ENCODE assay signal across 8 cellular contexts in the genomic region with DNA sequence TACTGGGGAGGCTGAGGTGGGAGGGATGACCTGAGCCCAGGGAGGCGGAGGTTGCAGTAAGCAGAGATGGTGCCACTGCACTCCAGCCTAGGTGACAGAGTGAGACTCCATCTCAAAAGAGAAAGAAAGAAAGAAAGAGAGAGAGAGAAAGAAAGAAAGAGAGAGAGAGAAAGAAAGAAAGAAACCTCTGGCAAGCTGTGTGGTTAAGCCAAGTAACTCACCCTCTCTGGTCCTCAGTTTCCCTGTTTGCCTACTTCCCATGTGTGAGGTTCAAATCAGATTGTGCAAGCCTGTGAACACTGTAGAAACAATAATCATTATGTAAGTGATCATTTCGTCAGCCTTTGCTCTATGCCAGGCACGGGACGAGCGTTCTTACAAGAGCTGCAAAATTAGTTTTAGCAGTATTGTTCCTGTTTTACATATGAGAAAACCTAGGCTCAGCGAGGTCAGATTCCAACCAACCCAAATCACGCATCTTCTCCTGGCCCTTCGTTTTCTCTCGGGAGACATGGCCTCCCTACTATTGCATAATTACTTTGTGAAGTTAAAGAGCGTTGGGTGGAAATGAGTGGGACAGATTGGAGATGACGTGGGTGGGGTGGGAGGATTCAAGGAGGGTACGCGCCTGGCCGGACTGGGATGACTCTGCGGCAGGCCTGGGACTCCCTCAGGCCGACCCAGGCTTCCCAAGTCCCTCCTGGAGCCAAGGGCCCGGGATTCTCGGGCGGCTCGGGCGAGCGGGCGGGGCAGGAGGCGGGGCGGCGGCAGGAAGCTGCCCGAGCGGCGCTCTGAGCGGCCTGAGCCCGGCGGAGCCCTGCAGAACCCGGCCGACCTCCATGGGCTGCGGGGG. TPM values are rescaled to one million over a fixed set of nuclear protein-coding genes. Genes with fewer than 3 reads are reported as not detected.
DNase-seq lines count a peak whose midpoint lies in the region; ATAC-seq and TF ChIP-seq lines count a peak whose summit lies in the region.

A gene with protein sequence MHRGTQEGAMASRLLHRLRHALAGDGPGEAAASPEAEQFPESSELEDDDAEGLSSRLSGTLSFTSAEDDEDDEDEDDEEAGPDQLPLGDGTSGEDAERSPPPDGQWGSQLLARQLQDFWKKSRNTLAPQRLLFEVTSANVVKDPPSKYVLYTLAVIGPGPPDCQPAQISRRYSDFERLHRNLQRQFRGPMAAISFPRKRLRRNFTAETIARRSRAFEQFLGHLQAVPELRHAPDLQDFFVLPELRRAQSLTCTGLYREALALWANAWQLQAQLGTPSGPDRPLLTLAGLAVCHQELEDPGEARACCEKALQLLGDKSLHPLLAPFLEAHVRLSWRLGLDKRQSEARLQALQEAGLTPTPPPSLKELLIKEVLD (plus strand): TSS at position 770 of the 853 bp plus-strand sequence. CDS start 121 bp downstream, outside the sequence.

- no peaks in the 10 kb centered on the region for H3K27me3 ChIP-seq in CD8-positive, alpha-beta memory T cell (ENCODE audit: insufficient read depth, low read length, poor library complexity, severe bottlenecking)

- no peak for TF ChIP-seq CTCF in HFF-Myc (IDR thresholded peaks at IDR 0.05; ENCODE audit: low read depth, low read length, missing control alignments)
- no peak for TF ChIP-seq CTCF in nephron progenitor cell (IDR thresholded peaks at IDR 0.05)

- ATAC-seq in activated naive CD8-positive, alpha-beta T cell treated with anti-CD3 and anti-CD28 coated beads, Interleukin-2, amount 10 ng/mL, durations not matched to agents 7 days and 5 days (ENCODE audit: low read depth) = peak; percentile 82
- ATAC-seq in GM19467 (IDR thresholded peaks at IDR 0.05; ENCODE audit: unreplicated experiment) = no peak

- POLR2A ChIA-PET in CD8-positive, alpha-beta memory T cell (lab: Charles Lee) = interaction anchor here (1.1 to 1.6 kb wide), 4 partner anchors 9 to 102 kb away, joined by 3 to 5 read pairs (median 4); a partner anchor contains a TSS
- POLR2A ChIA-PET in activated naive CD8-positive, alpha-beta T cell treated with anti-CD3 and anti-CD28 coated beads, Interleukin-2, amount 10 ng/mL, durations not matched to agents 7 days and 5 days (lab: Charles Lee) = interaction anchor here (0.6 to 2.1 kb wide), 12 partner anchors 9 to 100 kb away, joined by 3 to 7 read pairs (median 4); a partner anchor contains a TSS

- peak within 1 kb of the TSS; percentile 64 for H3K4me3 ChIP-seq in CD8-positive, alpha-beta memory T cell (ENCODE audit: low read length)
- H3K4me3 ChIP-seq in HFF-Myc (replicated peaks; ENCODE audit: low read depth, low read length) (peak within 1 kb of the TSS; percentile 63), urinary bladder (ENCODE audit: low read depth, low read length) (peak within 1 kb of the TSS; percentile 55)

- no peak within 1 kb of the TSS for H3K27ac ChIP-seq in CD8-positive, alpha-beta memory T cell (ENCODE audit: low read depth, low read length)
- H3K27ac ChIP-seq in urinary bladder (ENCODE audit: low read depth) = peak within 1 kb of the TSS; percentile 79

- peak in 4 of 5 donors; percentile 17 to 31 (median 18) for DNase-seq in CD8-positive, alpha-beta memory T cell
- DNase-seq in HFF-Myc (ENCODE audit: extremely low read depth, low read depth) (peak; percentile 52), NOMO-1 treated with dmso at 0.1 percent for 144 hours (lab: John Stamatoyannopoulos, UW; ENCODE audit: unreplicated experiment) (peak; percentile 72), germinal center (ENCODE audit: low spot score) (peak; percentile 50), nephron progenitor cell (peak; percentile 84)
- peak; percentile 67 for DNase-seq in activated naive CD8-positive, alpha-beta T cell treated with anti-CD3 and anti-CD28 coated beads, Interleukin-2, amount 10 ng/mL, durations not matched to agents 7 days and 5 days

- H3K9me3 ChIP-seq in CD8-positive, alpha-beta memory T cell (ENCODE audit: low read length) = no peaks in the 10 kb centered on the region

- peak within 1 kb of the TSS in 7 of 8 donors; percentile 55 to 87 (median 69) for H3K27ac Mint-ChIP-seq in CD8-positive, alpha-beta memory T cell
- peak within 1 kb of the TSS; percentile 67 for H3K27ac Mint-ChIP-seq in activated naive CD8-positive, alpha-beta T cell treated with anti-CD3 and anti-CD28 coated beads, Interleukin-2, amount 10 ng/mL, durations not matched to agents 7 days and 5 days
- peak within 1 kb of the TSS; percentile 53 for H3K27ac Mint-ChIP-seq in nephron progenitor cell

- H3K4me1 ChIP-seq in CD8-positive, alpha-beta memory T cell (ENCODE audit: insufficient read depth, low read length) = no peaks in the 10 kb centered on the region
- H3K4me1 ChIP-seq in urinary bladder (ENCODE audit: insufficient read depth) = no peaks in the 10 kb centered on the region

- no peaks in the 10 kb centered on the region for H3K9me3 Mint-ChIP-seq in CD8-positive, alpha-beta memory T cell
- no peaks in the 10 kb centered on the region for H3K9me3 Mint-ChIP-seq in activated naive CD8-positive, alpha-beta T cell treated with anti-CD3 and anti-CD28 coated beads, Interleukin-2, amount 10 ng/mL, durations not matched to agents 7 days and 5 days
- H3K9me3 Mint-ChIP-seq in nephron progenitor cell = no peaks in the 10 kb centered on the region

- no peaks in the 10 kb centered on the region for H3K36me3 ChIP-seq in CD8-positive, alpha-beta memory T cell (ENCODE audit: insufficient read depth, low read length)
- H3K36me3 ChIP-seq in urinary bladder (ENCODE audit: insufficient read depth) = no peaks in the 10 kb centered on the region

- peaks cover 0 to 1% (median 0%) of the 10 kb centered on the region in 3 donors for H3K36me3 Mint-ChIP-seq in CD8-positive, alpha-beta memory T cell
- H3K36me3 Mint-ChIP-seq in activated naive CD8-positive, alpha-beta T cell treated with anti-CD3 and anti-CD28 coated beads, Interleukin-2, amount 10 ng/mL, durations not matched to agents 7 days and 5 days = no peaks in the 10 kb centered on the region
- H3K36me3 Mint-ChIP-seq in nephron progenitor cell (ENCODE audit: low read depth) = peaks cover 9% of the 10 kb centered on the region

- peak within 1 kb of the TSS; percentile 64 to 89 (median 82) for H3K4me3 Mint-ChIP-seq in CD8-positive, alpha-beta memory T cell
- H3K4me3 Mint-ChIP-seq in activated naive CD8-positive, alpha-beta T cell treated with anti-CD3 and anti-CD28 coated beads, Interleukin-2, amount 10 ng/mL, durations not matched to agents 7 days and 5 days = peak within 1 kb of the TSS; percentile 80
- H3K4me3 Mint-ChIP-seq in nephron progenitor cell = peak within 1 kb of the TSS; percentile 81

- CTCF ChIA-PET in CD8-positive, alpha-beta memory T cell (lab: Charles Lee) = interaction anchor here (1.6 kb wide), 1 partner anchor 9 kb away, joined by 4 read pairs; no protein-coding TSS in a partner anchor

- H3K27me3 Mint-ChIP-seq in CD8-positive, alpha-beta memory T cell = peaks cover 0 to 3% of the 10 kb centered on the region in 2 donors
- peaks cover 8% of the 10 kb centered on the region for H3K27me3 Mint-ChIP-seq in activated naive CD8-positive, alpha-beta T cell treated with anti-CD3 and anti-CD28 coated beads, Interleukin-2, amount 10 ng/mL, durations not matched to agents 7 days and 5 days
- peaks cover 8% of the 10 kb centered on the region for H3K27me3 Mint-ChIP-seq in nephron progenitor cell (ENCODE audit: low read depth, poor library complexity)

- H3K4me1 Mint-ChIP-seq in CD8-positive, alpha-beta memory T cell = peaks cover 9 to 20% (median 17%) of the 10 kb centered on the region in 3 donors
- H3K4me1 Mint-ChIP-seq in activated naive CD8-positive, alpha-beta T cell treated with anti-CD3 and anti-CD28 coated beads, Interleukin-2, amount 10 ng/mL, durations not matched to agents 7 days and 5 days = peaks cover 8% of the 10 kb centered on the region
- H3K4me1 Mint-ChIP-seq in nephron progenitor cell = peaks cover 37% of the 10 kb centered on the region

- WGBS in urinary bladder = 4% methylated on average over 35 of the region's 35 CpGs

RNA-seq across cellular contexts. Expression of the gene that starts here (rescaled TPM):
- total RNA-seq in CD8-positive, alpha-beta memory T cell = 1 to 10 TPM; 1.2 to 1.3 TPM
- 3.4 TPM for polyA plus RNA-seq in CD8-positive, alpha-beta memory T cell
- total RNA-seq in activated naive CD8-positive, alpha-beta T cell treated with anti-CD3 and anti-CD28 coated beads, Interleukin-2, amount 10 ng/mL, durations not matched to agents 7 days and 5 days = 1 to 10 TPM; 2.0 to 2.5 TPM
- total RNA-seq in urinary bladder = 33.5 TPM
- 93.2 TPM for polyA plus RNA-seq in urinary bladder

Comparison
In these comparisons a context has a peak if more than half of its experiments do, and no peak if none do; other contexts are left out.
1. RNA of the gene that starts here (polyA plus RNA-seq): 93.2 TPM in urinary bladder (single experiment); 3.4 TPM in CD8-positive, alpha-beta memory T cell (single experiment); every median in the first group is over 10 times any median in the second.
2. DNase-seq: peak in every context shown above with its lines; median percentile 84 in nephron progenitor cell; 72 in NOMO-1 treated with dmso at 0.1 percent for 144 hours; 67 in activated naive CD8-positive, alpha-beta T cell treated with anti-CD3 and anti-CD28 coated beads, Interleukin-2, amount 10 ng/mL, durations not matched to agents 7 days and 5 days; 52 in HFF-Myc; 50 in germinal center; 18 in CD8-positive, alpha-beta memory T cell.
3. Peak in every context shown above with its lines, with median percentiles within 50 percentile points of each other: H3K4me3 ChIP-seq, H3K27ac Mint-ChIP-seq and H3K4me3 Mint-ChIP-seq.